33 cellular contexts compared by ENCODE assay signal in genomic region chr7:100075418-100075817, GRCh38.
"Had no signal": no experiment of that assay in that cellular context is flagged by ENCODE, and none has a peak within 500 bp of the region (broad histone marks: within the 10 kb centered on the region; RNA-seq: fewer than 3 reads in every experiment).

No MANE protein-coding gene starts in this region.

- H3K4me3 ChIP-seq: coronary artery, esophagus muscularis mucosa, gastrocnemius medialis, heart right ventricle had no signal

- H3K27ac Mint-ChIP-seq: activated B cell treated with CpG ODN at 0.5 μM for 24 hours; activated CD8-positive, alpha-beta T cell treated with anti-CD3 and anti-CD28 coated beads for 36 hours; activated T-helper 17 cell treated with anti-CD3 and anti-CD28 coated beads, Interleukin-2, amount 50 U/mL, for 72 hours; T-helper 17 cell; T-helper 2 cell treated with Interferon-gamma antibody and Interleukin-4, amounts not matched to agents 5 μg/mL and 100 μg/mL, for 36 hours had no signal

- H3K4me1 ChIP-seq: foreskin keratinocyte had no signal

- FAIRE-seq: astrocyte, bronchial epithelial cell had no signal

- H3K4me3 Mint-ChIP-seq: activated B cell treated with CpG ODN at 0.5 μM for 24 hours; activated CD8-positive, alpha-beta T cell treated with anti-CD3 and anti-CD28 coated beads for 36 hours; activated naive CD8-positive, alpha-beta T cell; activated T-cell treated with anti-CD3 and anti-CD28 coated beads, Interleukin-2, amount 50 U/mL, for 4 hours; activated T-helper 17 cell treated with anti-CD3 and anti-CD28 coated beads, Interleukin-2, amount 50 U/mL, for 72 hours; central memory CD8-positive, alpha-beta T cell; T-helper 17 cell; T-helper 2 cell treated with Interferon-gamma antibody and Interleukin-4, amounts not matched to agents 5 μg/mL and 100 μg/mL, for 36 hours had no signal

- DNase-seq: activated B cell treated with CpG ODN at 0.5 μM for 24 hours; activated CD4-positive, alpha-beta T cell treated with anti-CD3 and anti-CD28 coated beads for 48 hours; activated CD4-positive, alpha-beta T cell treated with anti-CD3 and anti-CD28 coated beads, Interleukin-2, amount 50 U/mL, for 1 hour; activated CD4-positive, alpha-beta T cell treated with anti-CD3 and anti-CD28 coated beads, Interleukin-2, amount 50 U/mL, for 48 hours; activated CD8-positive, alpha-beta memory T cell treated with anti-CD3 and anti-CD28 coated beads for 24 hours; activated CD8-positive, alpha-beta T cell treated with anti-CD3 and anti-CD28 coated beads for 36 hours; activated effector memory CD4-positive, alpha-beta T cell treated with Interleukin-2 at 50 U/mL for 16 hours; activated gamma-delta T cell treated with Interleukin-2 at 50 U/mL for 16 hours; activated naive CD4-positive, alpha-beta T cell treated with anti-CD3 and anti-CD28 coated beads, Interleukin-2, amount 50 U/mL, for 16 hours; activated naive CD4-positive, alpha-beta T cell treated with Interleukin-2 at 50 U/mL for 16 hours; activated T-cell treated with anti-CD3 and anti-CD28 coated beads, Interleukin-2, amount 50 U/mL, for 4 hours; amniotic stem cell; anterior cingulate cortex; brain microvascular endothelial cell; dermis blood vessel endothelial cell; effector CD4-positive, alpha-beta T cell; erythroblast; foreskin keratinocyte; gastrocnemius medialis; heart right ventricle; T-helper 1 cell; T-helper 17 cell; T1000; WERI-Rb-1 had no signal

- H3K27me3 Mint-ChIP-seq: activated B cell treated with CpG ODN at 0.5 μM for 24 hours; activated CD8-positive, alpha-beta T cell treated with anti-CD3 and anti-CD28 coated beads for 36 hours; activated naive CD8-positive, alpha-beta T cell; activated T-helper 17 cell treated with anti-CD3 and anti-CD28 coated beads, Interleukin-2, amount 50 U/mL, for 72 hours; central memory CD8-positive, alpha-beta T cell; T-helper 17 cell had no signal

- H3K27ac ChIP-seq: brain microvascular endothelial cell, coronary artery, esophagus muscularis mucosa, foreskin keratinocyte, gastrocnemius medialis, heart right ventricle, WERI-Rb-1 had no signal

- H3K27me3 ChIP-seq: brain microvascular endothelial cell, esophagus muscularis mucosa, foreskin keratinocyte, gastrocnemius medialis, heart right ventricle had no signal

- ATAC-seq: activated CD4-positive, CD25-positive, alpha-beta regulatory T cell treated with anti-CD3 and anti-CD28 coated beads, Interleukin-2, amount 50 U/mL, for 24 hours; activated CD8-positive, alpha-beta T cell treated with anti-CD3 and anti-CD28 coated beads for 36 hours; activated T-cell treated with anti-CD3 and anti-CD28 coated beads, Interleukin-2, amount 50 U/mL, for 4 hours; activated T-helper 17 cell treated with anti-CD3 and anti-CD28 coated beads, Interleukin-2, amount 50 U/mL, for 72 hours; foreskin keratinocyte; gastrocnemius medialis; heart right ventricle; T-helper 17 cell had no signal
